Comparison of ENCODE assay signal across 21 cellular contexts in genomic region chr14:72701232-72701555, GRCh38.
"Had no signal": no experiment of that assay in that cellular context is flagged by ENCODE, and none has a peak within 500 bp of the region (broad histone marks: within the 10 kb centered on the region; RNA-seq: fewer than 3 reads in every experiment).

No MANE protein-coding gene starts in this region.

- H3K36me3 Mint-ChIP-seq: activated naive CD8-positive, alpha-beta T cell had no signal

- DNase-seq: activated CD4-positive, alpha-beta T cell treated with anti-CD3 and anti-CD28 coated beads, Interleukin-2, amount 50 U/mL, for 4 hours; activated T-cell treated with anti-CD3 and anti-CD28 coated beads for 4 hours; colonic mucosa; foreskin melanocyte; immature natural killer cell; kidney glomerular epithelial cell; mesenchymal stem cell; mucosa of descending colon; naive B cell; ovary; right lobe of liver; small intestine; stimulated activated CD4-positive, alpha-beta T cell treated with anti-CD3 and anti-CD28 coated beads, Interleukin-15, amount 100 ng/mL, for 24 hours; stimulated activated CD4-positive, alpha-beta T cell treated with anti-CD3 and anti-CD28 coated beads, Interleukin-2, amount 100 ng/mL, for 48 hours; stimulated activated naive CD8-positive, alpha-beta T cell treated with anti-CD3 and anti-CD28 coated beads, Interleukin-15, amount 100 ng/mL, for 72 hours; T-helper 2 cell; transverse colon had no signal

- H3K9me3 ChIP-seq: colonic mucosa, heart left ventricle, mucosa of descending colon, ovary, right lobe of liver, suprapubic skin, transverse colon had no signal

- ATAC-seq: stimulated activated naive CD8-positive, alpha-beta T cell treated with anti-CD3 and anti-CD28 coated beads, Interleukin-15, amount 100 ng/mL, for 72 hours had no signal

- H3K27me3 Mint-ChIP-seq: activated naive CD8-positive, alpha-beta T cell; naive B cell; stimulated activated naive CD8-positive, alpha-beta T cell treated with anti-CD3 and anti-CD28 coated beads, Interleukin-15, amount 100 ng/mL, for 72 hours had no signal

- H3K4me3 ChIP-seq: colonic mucosa, heart left ventricle, mucosa of descending colon, ovary, right lobe of liver, suprapubic skin, transverse colon had no signal

- H3K27ac Mint-ChIP-seq: activated naive CD8-positive, alpha-beta T cell; stimulated activated naive CD8-positive, alpha-beta T cell treated with anti-CD3 and anti-CD28 coated beads, Interleukin-15, amount 100 ng/mL, for 72 hours had no signal

- H3K4me3 Mint-ChIP-seq: activated naive CD8-positive, alpha-beta T cell; immature natural killer cell; naive B cell; stimulated activated naive CD8-positive, alpha-beta T cell treated with anti-CD3 and anti-CD28 coated beads, Interleukin-15, amount 100 ng/mL, for 72 hours had no signal

- H3K27me3 ChIP-seq: colonic mucosa, heart left ventricle, ovary, right lobe of liver, suprapubic skin, transverse colon had no signal

- H3K36me3 ChIP-seq: colonic mucosa, ovary, right lobe of liver, suprapubic skin, transverse colon had no signal

- H3K27ac ChIP-seq: colonic mucosa, right lobe of liver, suprapubic skin, transverse colon, VCaP had no signal

- H3K9me3 Mint-ChIP-seq: immature natural killer cell; stimulated activated naive CD8-positive, alpha-beta T cell treated with anti-CD3 and anti-CD28 coated beads, Interleukin-15, amount 100 ng/mL, for 72 hours had no signal

- FAIRE-seq: small intestine had no signal

- H3K4me1 ChIP-seq: colonic mucosa, right lobe of liver, transverse colon had no signal
